28 cellular contexts compared by ENCODE assay signal in the genomic region with DNA sequence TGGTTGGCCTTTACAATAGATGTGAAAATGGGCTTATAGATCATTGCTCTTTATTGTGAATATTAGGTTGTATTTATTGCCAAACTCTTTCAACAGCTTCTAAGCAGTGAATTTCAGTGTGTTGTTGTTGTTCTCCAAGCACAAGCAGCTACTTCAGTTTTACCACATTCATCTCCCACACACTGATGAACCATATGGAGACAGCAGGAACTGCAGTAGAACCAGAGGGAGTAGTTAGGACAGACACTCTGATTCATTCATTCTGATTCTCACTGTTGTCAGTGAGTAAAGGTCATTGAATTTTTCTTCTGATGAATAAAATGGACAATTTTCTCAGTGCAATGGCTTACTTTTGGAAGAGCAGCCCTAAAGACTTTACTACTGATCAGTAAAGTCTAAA.
"Had no signal": no experiment of that assay in that cellular context is flagged by ENCODE, and none has a peak within 500 bp of the region (broad histone marks: within the 10 kb centered on the region; RNA-seq: fewer than 3 reads in every experiment).

No MANE protein-coding gene starts in this region.

- ATAC-seq: body of pancreas; left lung; lower lobe of right lung; naive thymus-derived CD8-positive, alpha-beta T cell; pancreas; stimulated activated naive B cell treated with anti-CD40 and anti-IgM and Interleukin-4, amounts not matched to agents 10 μg/mL and 1 μg/mL and 100 μg/mL, for 72 hours had no signal

- H3K27ac Mint-ChIP-seq: activated naive CD8-positive, alpha-beta T cell; naive thymus-derived CD8-positive, alpha-beta T cell; stimulated activated naive B cell treated with anti-CD40 and anti-IgM and Interleukin-4, amounts not matched to agents 10 μg/mL and 1 μg/mL and 100 μg/mL, for 72 hours had no signal

- H3K4me1 Mint-ChIP-seq: naive thymus-derived CD8-positive, alpha-beta T cell; neural crest cell had no signal

- H3K9me3 ChIP-seq: body of pancreas, esophagus muscularis mucosa, left lung, lower lobe of right lung, pancreas, right atrium auricular region, stomach, thyroid gland, upper lobe of left lung, vagina had no signal

- H3K4me3 ChIP-seq: body of pancreas, cardiac muscle cell, esophagus muscularis mucosa, left lung, lower lobe of right lung, pancreas, right atrium auricular region, stomach, thyroid gland, upper lobe of left lung, vagina had no signal

- H3K36me3 Mint-ChIP-seq: activated naive CD8-positive, alpha-beta T cell; naive thymus-derived CD8-positive, alpha-beta T cell; stimulated activated naive B cell treated with anti-CD40 and anti-IgM and Interleukin-4, amounts not matched to agents 10 μg/mL and 1 μg/mL and 100 μg/mL, for 72 hours had no signal

- DNase-seq: activated CD4-positive, alpha-beta T cell treated with anti-CD3 and anti-CD28 coated beads for 48 hours; activated CD4-positive, alpha-beta T cell treated with anti-CD3 and anti-CD28 coated beads, Interleukin-2, amount 50 U/mL, for 48 hours; activated CD4-positive, CD25-positive, alpha-beta regulatory T cell; activated CD8-positive, alpha-beta memory T cell treated with anti-CD3 and anti-CD28 coated beads for 24 hours; activated effector memory CD4-positive, alpha-beta T cell treated with Interleukin-2 at 50 U/mL for 16 hours; activated naive CD4-positive, alpha-beta T cell treated with Interleukin-2 at 50 U/mL for 16 hours; aorta; body of pancreas; cortex of kidney; head of caudate nucleus; left lung; lower lobe of right lung; mesenchymal stem cell; naive thymus-derived CD8-positive, alpha-beta T cell; nucleus accumbens; pancreas; stimulated activated CD4-positive, alpha-beta T cell treated with anti-CD3 and anti-CD28 coated beads, Interleukin-15, amount 100 ng/mL, for 24 hours; stimulated activated CD4-positive, alpha-beta T cell treated with anti-CD3 and anti-CD28 coated beads, Interleukin-2, amount 100 ng/mL, for 24 hours; stimulated activated naive B cell treated with anti-CD40 and anti-IgM and Interleukin-4, amounts not matched to agents 10 μg/mL and 1 μg/mL and 100 μg/mL, for 72 hours; stomach; thyroid gland; upper lobe of left lung had no signal

- H3K4me3 Mint-ChIP-seq: activated naive CD8-positive, alpha-beta T cell; naive thymus-derived CD8-positive, alpha-beta T cell; neural crest cell; stimulated activated naive B cell treated with anti-CD40 and anti-IgM and Interleukin-4, amounts not matched to agents 10 μg/mL and 1 μg/mL and 100 μg/mL, for 72 hours had no signal
